Comparison of ENCODE assay signal across 27 cellular contexts in the genomic region with DNA sequence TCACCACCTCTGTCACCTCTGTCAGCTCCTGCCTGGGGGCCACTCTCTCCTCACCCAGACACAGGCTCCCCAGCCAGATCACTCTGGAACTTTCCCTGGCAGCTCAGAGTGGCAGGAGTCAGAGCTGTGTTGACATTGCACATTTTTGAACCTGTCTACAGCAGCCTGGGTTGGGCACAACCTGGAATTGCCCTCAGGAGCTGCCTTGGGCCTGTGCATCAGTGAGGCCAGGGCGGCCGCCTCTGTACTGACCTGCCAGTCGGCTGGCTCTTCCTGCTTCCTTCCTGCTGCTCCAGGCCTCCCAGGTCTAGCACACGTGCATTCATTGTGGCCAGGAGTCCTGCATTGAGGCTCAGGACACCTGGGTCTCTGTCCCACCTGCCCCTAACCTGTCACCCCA. TPM values are rescaled to one million over a fixed set of nuclear protein-coding genes. Genes with fewer than 3 reads are reported as not detected.
DNase-seq lines count a peak whose midpoint lies in the region; ATAC-seq and TF ChIP-seq lines count a peak whose summit lies in the region.
"Had no signal": no experiment of that assay in that cellular context is flagged by ENCODE, and none has a peak within 500 bp of the region (broad histone marks: within the 10 kb centered on the region; RNA-seq: fewer than 3 reads in every experiment).

No MANE protein-coding gene starts in this region.

- H3K27ac Mint-ChIP-seq in endodermal cell, result peak overlapping the region; percentile 21
- H3K27ac Mint-ChIP-seq in natural killer cell, result no peak overlapping the region
- H3K27ac Mint-ChIP-seq in CD8-positive, alpha-beta T cell, result no peak overlapping the region
- H3K27ac Mint-ChIP-seq: activated CD4-positive, alpha-beta T cell treated with anti-CD3 and anti-CD28 coated beads, Interleukin-2, amount 10 ng/mL, durations not matched to agents 24 days and 14 days; dendritic cell treated with granulocyte-macrophage colony-stimulating factor and Interleukin-4, amounts not matched to agents 40 ng/mL and 50 ng/mL, for 4 days; nephron; stimulated activated naive CD8-positive, alpha-beta T cell treated with anti-CD3 and anti-CD28 coated beads, Interleukin-15, Interleukin-2, amounts not matched to agents 100 ng/mL and 50 ng/mL, for 24 hours had no signal

- CTCF ChIA-PET in CD8-positive, alpha-beta T cell (lab: Charles Lee), result interaction anchor here (1.8 kb wide), 1 partner anchor 229 kb away, joined by 3 read pairs; no protein-coding TSS in a partner anchor

- DNase-seq in right cardiac atrium (no peak), right atrium auricular region (ENCODE audit: low spot score) (no peak), endodermal cell (no peak), mucosa of descending colon (no peak), natural killer cell (no peak)
- DNase-seq in activated CD4-positive, alpha-beta T cell treated with anti-CD3 and anti-CD28 coated beads for 4 hours, result no peak
- no peak for DNase-seq in CD8-positive, alpha-beta T cell
- DNase-seq: activated CD4-positive, alpha-beta T cell treated with anti-CD3 and anti-CD28 coated beads, Interleukin-2, amount 10 ng/mL, durations not matched to agents 24 days and 14 days; activated effector memory CD4-positive, alpha-beta T cell treated with anti-CD3 and anti-CD28 coated beads, Interleukin-2, amount 50 U/mL, for 16 hours; HCEC 1CT; heart right ventricle; IMR-90; NCI-H1436 treated with DMSO at 0.1 percent for 48 hours; NCI-H345; NCI-H69; pancreas; retina; SHP77 treated with DMSO at 0.1 percent for 48 hours; stimulated activated CD4-positive, alpha-beta T cell treated with anti-CD3 and anti-CD28 coated beads, Interleukin-2, amount 100 ng/mL, for 24 hours; SW 1271 had no signal

- H3K4me1 ChIP-seq in right cardiac atrium (ENCODE audit: control insufficient read depth, insufficient read depth, low read length), result no peaks in the 10 kb centered on the region
- H3K4me1 ChIP-seq in right atrium auricular region, result no peaks in the 10 kb centered on the region
- H3K4me1 ChIP-seq in endodermal cell (ENCODE audit: control insufficient read depth, insufficient read depth, low read length), result no peaks in the 10 kb centered on the region
- H3K4me1 ChIP-seq in mucosa of descending colon (ENCODE audit: low read depth), result no peaks in the 10 kb centered on the region
- no peaks in the 10 kb centered on the region for H3K4me1 ChIP-seq in CD8-positive, alpha-beta T cell (ENCODE audit: insufficient read depth, low read length)
- H3K4me1 ChIP-seq: pancreas had no signal

- no peak for TF ChIP-seq CTCF in right atrium auricular region (IDR thresholded peaks at IDR 0.05)
- TF ChIP-seq CTCF in endodermal cell (conservative IDR thresholded peaks at IDR 0.05), result no peak
- TF ChIP-seq CTCF in mucosa of descending colon (IDR thresholded peaks at IDR 0.05), result no peak
- no peak for TF ChIP-seq CTCF in natural killer cell (IDR thresholded peaks at IDR 0.05)
- TF ChIP-seq CTCF in CD8-positive, alpha-beta T cell (IDR thresholded peaks at IDR 0.05), result no peak

- H3K27me3 ChIP-seq in right cardiac atrium (ENCODE audit: control insufficient read depth, insufficient read depth) (no peaks in the 10 kb centered on the region), right atrium auricular region (no peaks in the 10 kb centered on the region), endodermal cell (ENCODE audit: control insufficient read depth, insufficient read depth, low read length, poor library complexity, severe bottlenecking) (no peaks in the 10 kb centered on the region)
- H3K27me3 ChIP-seq in CD8-positive, alpha-beta T cell (ENCODE audit: insufficient read depth, low read length), result no peaks in the 10 kb centered on the region
- H3K27me3 ChIP-seq: heart right ventricle, pancreas had no signal

- POLR2A ChIA-PET in CD8-positive, alpha-beta T cell (lab: Charles Lee), result no interaction called here

- WGBS in right cardiac atrium, result 64% methylated on average over 4 of the region's 4 CpGs
- 83 to 87% methylated on average over 4 of the region's 4 CpGs for WGBS in endodermal cell (ENCODE audit: insufficient coverage in 1 of 2, insufficient read length in 1 of 2), 2 experiments

- H3K9me3 ChIP-seq in right cardiac atrium (ENCODE audit: control insufficient read depth, low read length), result no peaks in the 10 kb centered on the region
- H3K9me3 ChIP-seq in right atrium auricular region, result peaks cover 0 to 5% of the 10 kb centered on the region in 2 donors
- H3K9me3 ChIP-seq in endodermal cell (ENCODE audit: control insufficient read depth, low read length), result no peaks in the 10 kb centered on the region
- H3K9me3 ChIP-seq in mucosa of descending colon, result no peaks in the 10 kb centered on the region
- peaks cover 6% of the 10 kb centered on the region for H3K9me3 ChIP-seq in CD8-positive, alpha-beta T cell (ENCODE audit: low read length)
- H3K9me3 ChIP-seq: pancreas had no signal

- H3K4me3 ChIP-seq in right cardiac atrium (ENCODE audit: low read length) (no peak overlapping the region), right atrium auricular region (no peak overlapping the region), endodermal cell (ENCODE audit: low read length) (no peak overlapping the region), mucosa of descending colon (no peak overlapping the region)
- H3K4me3 ChIP-seq in CD8-positive, alpha-beta T cell (ENCODE audit: low read depth, low read length), result no peak overlapping the region
- H3K4me3 ChIP-seq: heart right ventricle, lung, pancreas, thoracic aorta had no signal

- H3K36me3 ChIP-seq in right atrium auricular region, result no peaks in the 10 kb centered on the region
- no peaks in the 10 kb centered on the region for H3K36me3 ChIP-seq in endodermal cell (ENCODE audit: control insufficient read depth, insufficient read depth, low read length)
- no peaks in the 10 kb centered on the region for H3K36me3 ChIP-seq in mucosa of descending colon (ENCODE audit: low read depth)
- H3K36me3 ChIP-seq in CD8-positive, alpha-beta T cell (ENCODE audit: insufficient read depth, low read length), result no peaks in the 10 kb centered on the region
- H3K36me3 ChIP-seq: heart right ventricle, pancreas, thoracic aorta had no signal

- no peak overlapping the region for H3K9ac ChIP-seq in endodermal cell (ENCODE audit: extremely low read depth, low read length, poor library complexity, severe bottlenecking)

- intact Hi-C loops in right cardiac atrium (cut with DNase I), result no loop called here
- intact Hi-C loops in mucosa of descending colon (cut with DNase I, micrococcal nuclease), result no loop called here
- intact Hi-C loops in natural killer cell (cut with micrococcal nuclease), result no loop called here
- intact Hi-C loops in CD8-positive, alpha-beta T cell (cut with DNase I, micrococcal nuclease), result no loop called here

- ATAC-seq in right cardiac atrium, result peak; percentile 30 to 40
- ATAC-seq in mucosa of descending colon, result peak; percentile 23
- no peak for ATAC-seq in natural killer cell
- ATAC-seq in CD8-positive, alpha-beta T cell, result no peak

- H3K4me3 Mint-ChIP-seq in endodermal cell, result no peak overlapping the region
- H3K4me3 Mint-ChIP-seq in natural killer cell, result no peak overlapping the region
- H3K4me3 Mint-ChIP-seq in CD8-positive, alpha-beta T cell, result no peak overlapping the region
- H3K4me3 Mint-ChIP-seq: activated CD4-positive, alpha-beta T cell treated with anti-CD3 and anti-CD28 coated beads, Interleukin-2, amount 10 ng/mL, durations not matched to agents 24 days and 14 days; central memory CD8-positive, alpha-beta T cell; dendritic cell treated with granulocyte-macrophage colony-stimulating factor and Interleukin-4, amounts not matched to agents 40 ng/mL and 50 ng/mL, for 4 days; nephron; stimulated activated naive CD8-positive, alpha-beta T cell treated with anti-CD3 and anti-CD28 coated beads, Interleukin-15, Interleukin-2, amounts not matched to agents 100 ng/mL and 50 ng/mL, for 24 hours had no signal

- H3K27me3 Mint-ChIP-seq in endodermal cell (ENCODE audit: insufficient read depth), result peaks cover under 1% of the 10 kb centered on the region
- no peaks in the 10 kb centered on the region for H3K27me3 Mint-ChIP-seq in natural killer cell (ENCODE audit: low read depth in 2 of 2)
- H3K27me3 Mint-ChIP-seq in CD8-positive, alpha-beta T cell (ENCODE audit: low read depth), result no peaks in the 10 kb centered on the region
- H3K27me3 Mint-ChIP-seq: activated CD4-positive, alpha-beta T cell treated with anti-CD3 and anti-CD28 coated beads, Interleukin-2, amount 10 ng/mL, durations not matched to agents 24 days and 14 days; central memory CD8-positive, alpha-beta T cell; dendritic cell treated with granulocyte-macrophage colony-stimulating factor and Interleukin-4, amounts not matched to agents 40 ng/mL and 50 ng/mL, for 4 days; stimulated activated naive CD8-positive, alpha-beta T cell treated with anti-CD3 and anti-CD28 coated beads, Interleukin-15, Interleukin-2, amounts not matched to agents 100 ng/mL and 50 ng/mL, for 24 hours had no signal

- H3K9me3 Mint-ChIP-seq in endodermal cell, result peaks cover 9% of the 10 kb centered on the region
- peaks cover 3 to 4% of the 10 kb centered on the region in 2 donors for H3K9me3 Mint-ChIP-seq in natural killer cell
- H3K9me3 Mint-ChIP-seq in CD8-positive, alpha-beta T cell, result peaks cover 8% of the 10 kb centered on the region
- H3K9me3 Mint-ChIP-seq: activated CD4-positive, alpha-beta T cell treated with anti-CD3 and anti-CD28 coated beads, Interleukin-2, amount 10 ng/mL, durations not matched to agents 24 days and 14 days had no signal

- H3K27ac ChIP-seq in right cardiac atrium (ENCODE audit: low read length) (no peak overlapping the region), right atrium auricular region (no peak overlapping the region), endodermal cell (ENCODE audit: low read depth, low read length) (no peak overlapping the region)
- H3K27ac ChIP-seq in CD8-positive, alpha-beta T cell (ENCODE audit: low read depth, low read length), result no peak overlapping the region
- H3K27ac ChIP-seq: heart right ventricle, pancreas, thoracic aorta, VCaP had no signal

- H3K4me1 Mint-ChIP-seq in endodermal cell (no peaks in the 10 kb centered on the region), natural killer cell (no peaks in the 10 kb centered on the region)
- H3K4me1 Mint-ChIP-seq in CD8-positive, alpha-beta T cell (ENCODE audit: low read depth), result no peaks in the 10 kb centered on the region
- H3K4me1 Mint-ChIP-seq: activated CD4-positive, alpha-beta T cell treated with anti-CD3 and anti-CD28 coated beads, Interleukin-2, amount 10 ng/mL, durations not matched to agents 24 days and 14 days; central memory CD8-positive, alpha-beta T cell; nephron had no signal

- H3K36me3 Mint-ChIP-seq in endodermal cell (ENCODE audit: low read depth), result no peaks in the 10 kb centered on the region
- no peaks in the 10 kb centered on the region for H3K36me3 Mint-ChIP-seq in natural killer cell
- peaks cover 3% of the 10 kb centered on the region for H3K36me3 Mint-ChIP-seq in CD8-positive, alpha-beta T cell

RNA-seq across cellular contexts. Expression of a gene that starts 14.2 kb away (rescaled TPM):
- 10 to 100 TPM; 26.2 to 30.7 (median 27.5) TPM for total RNA-seq in right cardiac atrium
- 46.2 TPM for polyA plus RNA-seq in right cardiac atrium
- total RNA-seq in right atrium auricular region, result 10 to 100 TPM; 25.5 to 27.2 TPM
- total RNA-seq in endodermal cell, result 10 to 100 TPM; 26.3 to 28.0 TPM
- polyA plus RNA-seq in endodermal cell (2013, experiment 1 of 2), result 29.6 TPM
- 26.6 TPM for polyA plus RNA-seq in endodermal cell (2013, experiment 2 of 2)
- 10 to 100 TPM; 25.7 to 34.4 (median 27.1) TPM for total RNA-seq in mucosa of descending colon
- 10 to 100 TPM; 18.4 to 27.0 (median 18.6) TPM for total RNA-seq in natural killer cell
- 10 to 100 TPM; 23.4 to 26.2 TPM for total RNA-seq in CD8-positive, alpha-beta T cell

RNA-seq across cellular contexts. Expression of a gene that starts 25.1 kb away (rescaled TPM):
- total RNA-seq in right cardiac atrium (10 to 100 TPM in 3 of 4 donors, 1 to 10 TPM in 1; 8.1 to 15.7 (median 12.1) TPM), right atrium auricular region (10 to 100 TPM; 15.4 to 17.0 TPM), endodermal cell (10 to 100 TPM; 12.2 to 17.2 TPM), mucosa of descending colon (10 to 100 TPM in 1 of 3 donors, 1 to 10 TPM in 2; 3.9 to 11.1 (median 7.2) TPM), natural killer cell (10 to 100 TPM; 10.9 to 16.3 (median 14.1) TPM)
- polyA plus RNA-seq in right cardiac atrium, result 10.9 TPM
- 15.2 TPM for polyA plus RNA-seq in endodermal cell (2013, experiment 1 of 2)
- polyA plus RNA-seq in endodermal cell (2013, experiment 2 of 2), result 13.7 TPM
- 1 to 10 TPM; 6.3 to 6.6 TPM for total RNA-seq in CD8-positive, alpha-beta T cell

RNA-seq across cellular contexts. Expression of a gene that starts 56.4 kb away (rescaled TPM):
- total RNA-seq in right cardiac atrium (10 to 100 TPM; 29.6 to 61.2 (median 41.1) TPM), right atrium auricular region (10 to 100 TPM; 37.8 to 43.8 TPM), endodermal cell (10 to 100 TPM; 31.6 to 37.6 TPM), mucosa of descending colon (10 to 100 TPM; 46.0 to 75.5 (median 67.1) TPM), natural killer cell (100 to 1,000 TPM; 139 to 165 (median 162) TPM)
- polyA plus RNA-seq in right cardiac atrium, result 36.8 TPM
- polyA plus RNA-seq in endodermal cell (2013, experiment 1 of 2), result 18.6 TPM
- 17.7 TPM for polyA plus RNA-seq in endodermal cell (2013, experiment 2 of 2)
- total RNA-seq in CD8-positive, alpha-beta T cell, result 10 to 100 TPM; 59.9 to 63.8 TPM

Comparison
In these comparisons a context has a peak if more than half of its experiments do, and no peak if none do; other contexts are left out.
1. ATAC-seq: peak in right cardiac atrium (2 of 2) and mucosa of descending colon (single experiment); none in natural killer cell (0 of 3) and CD8-positive, alpha-beta T cell (single experiment).